In genomic region chr19:45515807-45516401, GRCh38 we compare ENCODE assay signal across 9 cellular contexts. TPM values are rescaled to one million over a fixed set of nuclear protein-coding genes. Genes with fewer than 3 reads are reported as not detected.
DNase-seq lines count a peak whose midpoint lies in the region; ATAC-seq and TF ChIP-seq lines count a peak whose summit lies in the region.
"Had no signal": no experiment of that assay in that cellular context is flagged by ENCODE, and none has a peak within 500 bp of the region (broad histone marks: within the 10 kb centered on the region; RNA-seq: fewer than 3 reads in every experiment).

No MANE protein-coding gene starts in this region.

- H3K27me3 Mint-ChIP-seq in activated T-helper 1 cell treated with anti-CD3 and anti-CD28 coated beads, Interleukin-12 subunit alpha, Interleukin-12 subunit beta, Interleukin-2, Interleukin-4 antibody, amounts not matched to agents 30 ng/mL and 10 ng/mL and 1 ng/mL, durations not matched to agents 14 hours and 24 hours and 36 hours (ENCODE audit: insufficient read depth) = no peaks in the 10 kb centered on the region
- peaks cover 0 to 8% (median 3%) of the 10 kb centered on the region in 3 donors for H3K27me3 Mint-ChIP-seq in immature natural killer cell (ENCODE audit: low read depth in 3 of 3)

- H3K27ac ChIP-seq in stomach = peak overlapping the region; percentile 77 to 97 (median 96)
- no peak overlapping the region for H3K27ac ChIP-seq in testis

- 50 to 68% (median 57%) methylated on average over 5 to 9 of the region's 9 CpGs for WGBS in stomach, 5 donors
- WGBS in testis, 2 donors = 73 to 82% methylated on average over 4 to 9 of the region's 9 CpGs

- TF ChIP-seq POLR2A in stomach (IDR thresholded peaks at IDR 0.05) (no peak), testis (IDR thresholded peaks at IDR 0.05) (no peak)

- no peak for TF ChIP-seq EP300 in stomach (IDR thresholded peaks at IDR 0.05)

- no peak for TF ChIP-seq CTCF in stomach (IDR thresholded peaks at IDR 0.05)
- no peak for TF ChIP-seq CTCF in testis (IDR thresholded peaks at IDR 0.05)

- H3K4me3 Mint-ChIP-seq in activated T-helper 1 cell treated with anti-CD3 and anti-CD28 coated beads, Interleukin-12 subunit alpha, Interleukin-12 subunit beta, Interleukin-2, Interleukin-4 antibody, amounts not matched to agents 30 ng/mL and 10 ng/mL and 1 ng/mL, durations not matched to agents 14 hours and 24 hours and 36 hours = peak overlapping the region; percentile 28
- peak overlapping the region; percentile 44 to 73 (median 70) for H3K4me3 Mint-ChIP-seq in immature natural killer cell

- H3K4me3 ChIP-seq in stomach (peak overlapping the region in 2 of 4 donors; percentile 15 to 26), testis (no peak overlapping the region)

- H3K27me3 ChIP-seq in stomach (no peaks in the 10 kb centered on the region), testis (no peaks in the 10 kb centered on the region)

- H3K36me3 ChIP-seq in stomach = peaks cover 30 to 60% (median 46%) of the 10 kb centered on the region in 4 donors
- no peaks in the 10 kb centered on the region for H3K36me3 ChIP-seq in testis (ENCODE audit: low read depth, missing control alignments)

- H3K27ac Mint-ChIP-seq in activated T-helper 1 cell treated with anti-CD3 and anti-CD28 coated beads, Interleukin-12 subunit alpha, Interleukin-12 subunit beta, Interleukin-2, Interleukin-4 antibody, amounts not matched to agents 30 ng/mL and 10 ng/mL and 1 ng/mL, durations not matched to agents 14 hours and 24 hours and 36 hours = peak overlapping the region; percentile 77
- H3K27ac Mint-ChIP-seq in immature natural killer cell = peak overlapping the region; percentile 88 to 93 (median 91)

- peaks cover 41% of the 10 kb centered on the region for H3K4me1 Mint-ChIP-seq in activated T-helper 1 cell treated with anti-CD3 and anti-CD28 coated beads, Interleukin-12 subunit alpha, Interleukin-12 subunit beta, Interleukin-2, Interleukin-4 antibody, amounts not matched to agents 30 ng/mL and 10 ng/mL and 1 ng/mL, durations not matched to agents 14 hours and 24 hours and 36 hours (ENCODE audit: low read depth)
- peaks cover 46 to 60% of the 10 kb centered on the region in 2 donors for H3K4me1 Mint-ChIP-seq in immature natural killer cell

- no peaks in the 10 kb centered on the region for H3K9me3 Mint-ChIP-seq in activated T-helper 1 cell treated with anti-CD3 and anti-CD28 coated beads, Interleukin-12 subunit alpha, Interleukin-12 subunit beta, Interleukin-2, Interleukin-4 antibody, amounts not matched to agents 30 ng/mL and 10 ng/mL and 1 ng/mL, durations not matched to agents 14 hours and 24 hours and 36 hours
- no peaks in the 10 kb centered on the region for H3K9me3 Mint-ChIP-seq in immature natural killer cell

- H3K9me3 ChIP-seq in stomach (no peaks in the 10 kb centered on the region), testis (no peaks in the 10 kb centered on the region)

- peak; percentile 40 for DNase-seq in activated CD8-positive, alpha-beta memory T cell treated with anti-CD3 and anti-CD28 coated beads, Interleukin-2, amount 50 U/mL, for 4 hours
- DNase-seq in activated CD8-positive, alpha-beta memory T cell treated with anti-CD3 and anti-CD28 coated beads, Interleukin-2, amount 50 U/mL, for 48 hours = no peak
- DNase-seq in activated T-helper 1 cell treated with anti-CD3 and anti-CD28 coated beads, Interleukin-12 subunit alpha, Interleukin-12 subunit beta, Interleukin-2, Interleukin-4 antibody, amounts not matched to agents 30 ng/mL and 10 ng/mL and 1 ng/mL, durations not matched to agents 14 hours and 24 hours and 36 hours (ENCODE audit: low spot score) = no peak
- no peak for DNase-seq in immature natural killer cell
- DNase-seq in stomach = no peak
- no peak for DNase-seq in testis
- no peak for DNase-seq in anterior cingulate cortex (lab: John Stamatoyannopoulos, UW)
- DNase-seq: NCI-H748 treated with DMSO at 0.1 percent for 48 hours had no signal

- peaks cover 67 to 94% (median 82%) of the 10 kb centered on the region in 4 donors for H3K4me1 ChIP-seq in stomach
- H3K4me1 ChIP-seq in testis = peaks cover 20% of the 10 kb centered on the region

- intact Hi-C loops in activated T-helper 1 cell treated with anti-CD3 and anti-CD28 coated beads, Interleukin-12 subunit alpha, Interleukin-12 subunit beta, Interleukin-2, Interleukin-4 antibody, amounts not matched to agents 30 ng/mL and 10 ng/mL and 1 ng/mL, durations not matched to agents 14 hours and 24 hours and 36 hours (cut with micrococcal nuclease) = no loop called here
- intact Hi-C loops in stomach (cut with DNase I; ENCODE audit: low total_unique reads) = no loop called here
- intact Hi-C loops in testis (cut with DNase I; ENCODE audit: low total_unique reads) = no loop called here

- ATAC-seq in HG03159 (IDR thresholded peaks at IDR 0.05; ENCODE audit: unreplicated experiment) = no peak

- H3K36me3 Mint-ChIP-seq in activated T-helper 1 cell treated with anti-CD3 and anti-CD28 coated beads, Interleukin-12 subunit alpha, Interleukin-12 subunit beta, Interleukin-2, Interleukin-4 antibody, amounts not matched to agents 30 ng/mL and 10 ng/mL and 1 ng/mL, durations not matched to agents 14 hours and 24 hours and 36 hours (ENCODE audit: low read depth) = peaks cover 35% of the 10 kb centered on the region
- H3K36me3 Mint-ChIP-seq in immature natural killer cell = peaks cover 0 to 11% (median 3%) of the 10 kb centered on the region in 3 donors

RNA-seq across cellular contexts. Expression of gene VASP, which starts 8.6 kb away (rescaled TPM):
- 234 and 235 TPM in 2 replicates for total RNA-seq in activated T-helper 1 cell treated with anti-CD3 and anti-CD28 coated beads, Interleukin-12 subunit alpha, Interleukin-12 subunit beta, Interleukin-2, Interleukin-4 antibody, amounts not matched to agents 30 ng/mL and 10 ng/mL and 1 ng/mL, durations not matched to agents 14 hours and 24 hours and 36 hours
- polyA plus RNA-seq in immature natural killer cell = 100 to 1,000 TPM in 1 of 3 donors, 10 to 100 TPM in 2; 91.2 to 126 (median 93.4) TPM
- total RNA-seq in stomach = 100 to 1,000 TPM in 3 of 5 donors, 10 to 100 TPM in 2; 48.4 to 280 (median 119) TPM
- 100 to 1,000 TPM in 1 of 3 donors, 10 to 100 TPM in 2; 62.8 to 149 (median 76.0) TPM for polyA plus RNA-seq in stomach
- 10 to 100 TPM; 52.7 to 57.9 TPM for total RNA-seq in testis
- polyA plus RNA-seq in testis (ENCODE audit: insufficient read depth, low read depth, low replicate concordance) = 37.7 TPM

RNA-seq across cellular contexts. Expression of gene PPM1N, which starts 17.7 kb away (rescaled TPM):
- total RNA-seq in activated T-helper 1 cell treated with anti-CD3 and anti-CD28 coated beads, Interleukin-12 subunit alpha, Interleukin-12 subunit beta, Interleukin-2, Interleukin-4 antibody, amounts not matched to agents 30 ng/mL and 10 ng/mL and 1 ng/mL, durations not matched to agents 14 hours and 24 hours and 36 hours = 1.0 and 1.3 TPM in 2 replicates
- polyA plus RNA-seq in immature natural killer cell (1 to 10 TPM; 3.9 to 5.7 (median 4.0) TPM), stomach (1 to 10 TPM; 1.9 to 5.2 (median 4.9) TPM), testis (ENCODE audit: insufficient read depth, low read depth, low replicate concordance) (3.4 TPM)
- total RNA-seq in stomach (1 to 10 TPM in 1 of 5 donors, under 1 TPM in 1, not detected in 3; 0.92 to 1.6 TPM), testis (1 to 10 TPM; 1.9 to 2.3 TPM)

RNA-seq across cellular contexts. Expression of gene RTN2, which starts 19.1 kb away (rescaled TPM):
- total RNA-seq in activated T-helper 1 cell treated with anti-CD3 and anti-CD28 coated beads, Interleukin-12 subunit alpha, Interleukin-12 subunit beta, Interleukin-2, Interleukin-4 antibody, amounts not matched to agents 30 ng/mL and 10 ng/mL and 1 ng/mL, durations not matched to agents 14 hours and 24 hours and 36 hours = 3.0 and 4.1 TPM in 2 replicates
- polyA plus RNA-seq in immature natural killer cell = under 1 TPM in 2 of 3 donors, not detected in 1; 0.48 to 0.80 TPM
- 10 to 100 TPM in 2 of 5 donors, 1 to 10 TPM in 2, not detected in 1; 2.0 to 37.3 (median 10.6) TPM for total RNA-seq in stomach
- polyA plus RNA-seq in stomach = 1 to 10 TPM; 4.7 to 9.3 (median 7.9) TPM
- total RNA-seq in testis = 1 to 10 TPM; 5.2 to 5.3 TPM
- polyA plus RNA-seq in testis (ENCODE audit: insufficient read depth, low read depth, low replicate concordance) = 4.2 TPM

RNA-seq across cellular contexts. Expression of gene FOSB, which starts 48.1 kb away (rescaled TPM):
- 16.8 and 17.2 TPM in 2 replicates for total RNA-seq in activated T-helper 1 cell treated with anti-CD3 and anti-CD28 coated beads, Interleukin-12 subunit alpha, Interleukin-12 subunit beta, Interleukin-2, Interleukin-4 antibody, amounts not matched to agents 30 ng/mL and 10 ng/mL and 1 ng/mL, durations not matched to agents 14 hours and 24 hours and 36 hours
- polyA plus RNA-seq in immature natural killer cell = 10 to 100 TPM; 11.6 to 30.1 (median 11.6) TPM
- 10 to 100 TPM in 2 of 5 donors, 1 to 10 TPM in 3; 1.2 to 76.8 (median 5.5) TPM for total RNA-seq in stomach
- 10 to 100 TPM in 2 of 3 donors, 1 to 10 TPM in 1; 6.9 to 20.9 (median 11.1) TPM for polyA plus RNA-seq in stomach
- 1 to 10 TPM; 1.2 to 3.9 TPM for total RNA-seq in testis
- 22.7 TPM for polyA plus RNA-seq in testis (ENCODE audit: insufficient read depth, low read depth, low replicate concordance)

Comparison
In these comparisons a context has a peak if more than half of its experiments do, and no peak if none do; other contexts are left out.
1. H3K27ac ChIP-seq: peak in stomach (5 of 5); none in testis (0 of 2).